ENCODE assay signal across 8 cellular contexts in the genomic region with DNA sequence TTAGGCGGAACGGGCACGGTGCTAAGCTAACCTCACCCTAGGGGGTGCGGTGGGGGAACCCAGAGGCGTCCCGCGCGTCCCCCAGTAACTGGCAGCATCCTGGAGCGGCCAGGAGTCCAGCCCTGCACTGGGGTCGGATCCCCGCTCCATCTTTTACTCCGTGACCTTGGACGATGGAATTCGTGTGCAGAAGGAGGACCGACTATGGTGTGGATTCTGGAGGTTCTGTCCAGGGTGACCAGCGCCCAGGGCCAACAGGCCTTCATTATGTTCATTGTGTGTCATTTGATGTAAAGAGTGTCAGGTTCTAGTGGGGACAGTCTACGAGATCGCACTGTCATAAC. TPM values are rescaled to one million over a fixed set of nuclear protein-coding genes. Genes with fewer than 3 reads are reported as not detected.
A peak's percentile ranks its signal among the peaks of the same experiment; 100 is the strongest.
DNase-seq lines count a peak whose midpoint lies in the region; ATAC-seq, FAIRE-seq and TF ChIP-seq lines count a peak whose summit lies in the region.

No MANE protein-coding gene starts in this region.

- intact Hi-C loops in CD8-positive, alpha-beta T cell (cut with DNase I, micrococcal nuclease) = loop anchor here (5.0 kb wide), 3 partner anchors 42 to 853 kb away; a partner anchor contains a TSS
- intact Hi-C loops in endothelial cell of umbilical vein (cut with micrococcal nuclease) = loop anchor here (5.0 kb wide), 1 partner anchor 42 kb away; no protein-coding TSS in a partner anchor

- no peak overlapping the region for H2BK120ac ChIP-seq in neuronal stem cell (ENCODE audit: low read depth, low read length)

- H3K36me3 ChIP-seq in CD8-positive, alpha-beta T cell (ENCODE audit: insufficient read depth, low read length) = peaks cover 11% of the 10 kb centered on the region
- peaks cover 39% of the 10 kb centered on the region for H3K36me3 ChIP-seq in NT2/D1 (ENCODE audit: insufficient read depth, insufficient read length, low read length)
- peaks cover 0 to 5% of the 10 kb centered on the region in 2 experiments for H3K36me3 ChIP-seq in endothelial cell of umbilical vein (ENCODE audit: control insufficient read depth in 2 of 2, extremely low read depth in 1 of 2, insufficient read depth in 2 of 2, low read length in 2 of 2)
- peaks cover 11 to 29% of the 10 kb centered on the region in 2 donors for H3K36me3 ChIP-seq in neuronal stem cell (replicated peaks in 1 of 2; ENCODE audit: control insufficient read depth in 2 of 2, insufficient read depth in 2 of 2, low read length in 2 of 2)

- POLR2A ChIA-PET in CD8-positive, alpha-beta T cell (lab: Charles Lee) = no interaction called here
- POLR2A ChIA-PET in endothelial cell of umbilical vein (lab: Charles Lee) = interaction anchor here (1.2 kb wide), 1 partner anchor 24 kb away, joined by 3 read pairs; no protein-coding TSS in a partner anchor

- peaks cover 66% of the 10 kb centered on the region for H3K4me1 ChIP-seq in CD8-positive, alpha-beta T cell (ENCODE audit: insufficient read depth, low read length)
- H3K4me1 ChIP-seq in NT2/D1 (ENCODE audit: insufficient read depth, insufficient read length) = peaks cover 26% of the 10 kb centered on the region
- H3K4me1 ChIP-seq in endothelial cell of umbilical vein (ENCODE audit: control insufficient read depth, extremely low read depth, insufficient read depth, low read length) = peaks cover 15% of the 10 kb centered on the region
- H3K4me1 ChIP-seq in neuronal stem cell (ENCODE audit: control insufficient read depth in 2 of 2, insufficient read depth in 1 of 2, low read depth in 1 of 2, low read length in 2 of 2) = peaks cover 16 to 17% of the 10 kb centered on the region in 2 donors

- peak overlapping the region; percentile 98 for H3K23ac ChIP-seq in neuronal stem cell (ENCODE audit: low read depth, low read length, poor library complexity)

- H3K27me3 ChIP-seq in CD8-positive, alpha-beta T cell (ENCODE audit: insufficient read depth, low read length) = no peaks in the 10 kb centered on the region
- no peaks in the 10 kb centered on the region for H3K27me3 ChIP-seq in NT2/D1 (ENCODE audit: insufficient read depth, insufficient read length)
- no peaks in the 10 kb centered on the region for H3K27me3 ChIP-seq in endothelial cell of umbilical vein (ENCODE audit: control insufficient read depth in 2 of 2, insufficient read depth in 2 of 2, low read length in 2 of 2)
- H3K27me3 ChIP-seq in neuronal stem cell (ENCODE audit: control insufficient read depth in 3 of 3, insufficient read depth in 3 of 3, low read depth in 1 of 3, low read length in 3 of 3) = no peaks in the 10 kb centered on the region

- TF ChIP-seq POLR2A in endothelial cell of umbilical vein (IDR thresholded peaks at IDR 0.05; ENCODE audit: low read depth, low read length) = no peak

- H3K4ac ChIP-seq in neuronal stem cell (ENCODE audit: low read length) = no peak overlapping the region

- H3K9ac ChIP-seq in NT2/D1 (ENCODE audit: insufficient read length, low read depth) = peak overlapping the region; percentile 100
- peak overlapping the region; percentile 76 for H3K9ac ChIP-seq in endothelial cell of umbilical vein (replicated peaks; ENCODE audit: extremely low read depth, insufficient read depth, low read length)
- H3K9ac ChIP-seq in neuronal stem cell (ENCODE audit: low read depth, low read length, poor library complexity) = peak overlapping the region; percentile 92

- H4K8ac ChIP-seq in neuronal stem cell (ENCODE audit: low read depth, low read length) = peak overlapping the region; percentile 29

- peak overlapping the region; percentile 91 for H3K27ac Mint-ChIP-seq in CD8-positive, alpha-beta T cell

- H3K4me3 Mint-ChIP-seq in CD8-positive, alpha-beta T cell = peak overlapping the region; percentile 97

- BruUV-seq in endothelial cell of umbilical vein (replicated peaks; lab: Mats Ljungman, UMichigan) = no TSS peak

- H3K18ac ChIP-seq in neuronal stem cell (ENCODE audit: low read length) = peak overlapping the region; percentile 97

- TF ChIP-seq CTCF in CD8-positive, alpha-beta T cell (IDR thresholded peaks at IDR 0.05) = no peak
- TF ChIP-seq CTCF in endothelial cell of umbilical vein (IDR thresholded peaks at IDR 0.05; ENCODE audit: extremely low read depth in 1 of 2, insufficient read depth in 1 of 2, low read depth in 1 of 2, low read length in 2 of 2) = no peak

- dilution Hi-C loops in endothelial cell of umbilical vein (cut with MboI; ENCODE audit: extremely low pct_ligation_motif_present, low sequenced_read_pairs) = no loop called here

- H3K4me3 ChIP-seq in CD8-positive, alpha-beta T cell (ENCODE audit: low read depth, low read length) = peak overlapping the region; percentile 93
- H3K4me3 ChIP-seq in NT2/D1 (ENCODE audit: insufficient read length, low read depth) (peak overlapping the region; percentile 99), endothelial cell of umbilical vein (replicated peaks in 1 of 3; ENCODE audit: insufficient read depth in 1 of 3, low read depth in 1 of 3, low read length in 3 of 3) (peak overlapping the region; percentile 68 to 94 (median 87)), neuronal stem cell (ENCODE audit: low read length in 2 of 2) (peak overlapping the region; percentile 96 to 98)

- no peak for FAIRE-seq in endothelial cell of umbilical vein (lab: Jason Lieb, UNC)

- WGBS in neuronal stem cell (ENCODE audit: extremely low coverage in 2 of 2, insufficient read length in 2 of 2, insufficient replicate concordance in 1 of 2), 2 donors = no CpG with 5 or more reads among the region's 18 CpGs

- peak overlapping the region; percentile 80 for H3K4me2 ChIP-seq in endothelial cell of umbilical vein (ENCODE audit: insufficient read depth, low read length)
- peak overlapping the region; percentile 83 for H3K4me2 ChIP-seq in neuronal stem cell (ENCODE audit: insufficient read depth, low read length, poor library complexity, severe bottlenecking)

- ATAC-seq in CD8-positive, alpha-beta T cell = no peak
- ATAC-seq in HG02763 (IDR thresholded peaks at IDR 0.05; ENCODE audit: unreplicated experiment) = no peak
- no peak for ATAC-seq in GM18502 (IDR thresholded peaks at IDR 0.05; ENCODE audit: poor library complexity, unreplicated experiment)

- peaks cover 64% of the 10 kb centered on the region for H3K4me1 Mint-ChIP-seq in CD8-positive, alpha-beta T cell (ENCODE audit: low read depth)

- DNase-seq in CD8-positive, alpha-beta T cell = no peak
- DNase-seq in NT2/D1 (ENCODE audit: low read depth, low spot score) (no peak), endothelial cell of umbilical vein (ENCODE audit: low read depth, low spot score) (no peak), neuronal stem cell (ENCODE audit: low spot score) (no peak), SW480 (ENCODE audit: low spot score) (no peak), NCI-H446 (lab: John Stamatoyannopoulos, UW) (no peak)

- peak overlapping the region; percentile 82 for H3K27ac ChIP-seq in CD8-positive, alpha-beta T cell (ENCODE audit: low read depth, low read length)
- H3K27ac ChIP-seq in endothelial cell of umbilical vein (ENCODE audit: insufficient read depth, low read depth, low read length) = peak overlapping the region; percentile 1
- H3K27ac ChIP-seq in neuronal stem cell (replicated peaks; ENCODE audit: low read length) = no peak overlapping the region

- H2AK5ac ChIP-seq in neuronal stem cell (ENCODE audit: low read depth, low read length) = peak overlapping the region; percentile 90

- H3K9me3 Mint-ChIP-seq in CD8-positive, alpha-beta T cell = no peaks in the 10 kb centered on the region

- peak overlapping the region; percentile 24 for H2BK15ac ChIP-seq in neuronal stem cell (ENCODE audit: low read length)

- H3K79me2 ChIP-seq in endothelial cell of umbilical vein (ENCODE audit: control insufficient read depth, insufficient read depth, low read length) = peaks cover 48% of the 10 kb centered on the region

- H3K9me3 ChIP-seq in CD8-positive, alpha-beta T cell (ENCODE audit: low read length) = no peaks in the 10 kb centered on the region
- H3K9me3 ChIP-seq in NT2/D1 (ENCODE audit: insufficient read depth, low read length) (no peaks in the 10 kb centered on the region), endothelial cell of umbilical vein (replicated peaks; ENCODE audit: control insufficient read depth, insufficient read depth, low read length) (no peaks in the 10 kb centered on the region), neuronal stem cell (replicated peaks in 1 of 2; ENCODE audit: control insufficient read depth in 2 of 2, insufficient read depth in 1 of 2, low read depth in 1 of 2, low read length in 2 of 2) (no peaks in the 10 kb centered on the region)

- H4K20me1 ChIP-seq in endothelial cell of umbilical vein (replicated peaks; ENCODE audit: control insufficient read depth, extremely low read depth, insufficient read depth, low read length) = no peaks in the 10 kb centered on the region

- peak overlapping the region; percentile 89 for H3K14ac ChIP-seq in neuronal stem cell (ENCODE audit: low read length)

- H2BK12ac ChIP-seq in neuronal stem cell (ENCODE audit: low read length) = peak overlapping the region; percentile 73

- peaks cover 36% of the 10 kb centered on the region for H3K36me3 Mint-ChIP-seq in CD8-positive, alpha-beta T cell

- CTCF ChIA-PET in CD8-positive, alpha-beta T cell (lab: Charles Lee) = interaction anchor here (1.4 kb wide), 1 partner anchor 40 kb away, joined by 3 read pairs; no protein-coding TSS in a partner anchor
- CTCF ChIA-PET in endothelial cell of umbilical vein (lab: Charles Lee) = no interaction called here

- H2AFZ ChIP-seq in endothelial cell of umbilical vein (ENCODE audit: low read depth, low read length) (peak overlapping the region; percentile 77), neuronal stem cell (ENCODE audit: low read length) (peak overlapping the region; percentile 86)

- peak overlapping the region; percentile 75 for H2BK5ac ChIP-seq in neuronal stem cell (ENCODE audit: low read length)

- no peak overlapping the region for H4K91ac ChIP-seq in neuronal stem cell (ENCODE audit: low read depth, low read length, poor library complexity)

- no peaks in the 10 kb centered on the region for H3K27me3 Mint-ChIP-seq in CD8-positive, alpha-beta T cell (ENCODE audit: low read depth)

- H3K79me1 ChIP-seq in neuronal stem cell (ENCODE audit: low read depth, low read length) = peaks cover 20% of the 10 kb centered on the region

- no peaks in the 10 kb centered on the region for H3K9me1 ChIP-seq in endothelial cell of umbilical vein (replicated peaks; ENCODE audit: control insufficient read depth, extremely low read depth, insufficient read depth, low read length)

RNA-seq across cellular contexts. Expression of a gene that starts 0.7 kb away (rescaled TPM):
- 100 to 1,000 TPM; 123 to 126 TPM for total RNA-seq in CD8-positive, alpha-beta T cell
- total RNA-seq in endothelial cell of umbilical vein = 59.8 and 62.7 TPM in 2 replicates
- 60.7 and 72.8 TPM in 2 replicates for polyA plus RNA-seq in endothelial cell of umbilical vein
- 15.3 and 22.6 TPM in 2 replicates for polyA plus RNA-seq in endothelial cell of umbilical vein (2011; cell fraction: cytosol; rRNA removed)
- 221 and 251 TPM in 2 replicates for polyA plus RNA-seq in endothelial cell of umbilical vein (2011; cell fraction: nucleus; rRNA removed)
- polyA plus RNA-seq in endothelial cell of umbilical vein (2012) = 37.3 and 49.5 TPM in 2 replicates
- polyA minus RNA-seq in endothelial cell of umbilical vein = 32.8 and 38.7 TPM in 2 replicates
- polyA minus RNA-seq in endothelial cell of umbilical vein (2011; cell fraction: cytosol; rRNA and poly(A)+ RNA removed) = 19.5 TPM
- polyA minus RNA-seq in endothelial cell of umbilical vein (2011; cell fraction: nucleus; rRNA and poly(A)+ RNA removed) = 22.4 and 51.8 TPM in 2 replicates
- 32.8 TPM for polyA plus RNA-seq in neuronal stem cell (2013, experiment 1 of 2)
- polyA plus RNA-seq in neuronal stem cell (2013, experiment 2 of 2) = 31.5 TPM

RNA-seq across cellular contexts. Expression of a gene that starts 0.7 kb away (rescaled TPM):
- total RNA-seq in CD8-positive, alpha-beta T cell = 100 to 1,000 TPM; 103 to 113 TPM
- total RNA-seq in endothelial cell of umbilical vein = 124 and 131 TPM in 2 replicates
- 673 and 777 TPM in 2 replicates for polyA plus RNA-seq in endothelial cell of umbilical vein
- 801 and 870 TPM in 2 replicates for polyA plus RNA-seq in endothelial cell of umbilical vein (2011; cell fraction: cytosol; rRNA removed)
- polyA plus RNA-seq in endothelial cell of umbilical vein (2011; cell fraction: nucleus; rRNA removed) = 195 and 232 TPM in 2 replicates
- polyA plus RNA-seq in endothelial cell of umbilical vein (2012) = 200 and 280 TPM in 2 replicates
- polyA minus RNA-seq in endothelial cell of umbilical vein = 49.3 and 58.7 TPM in 2 replicates
- polyA minus RNA-seq in endothelial cell of umbilical vein (2011; cell fraction: cytosol; rRNA and poly(A)+ RNA removed) = 47.5 TPM
- 17.0 and 26.4 TPM in 2 replicates for polyA minus RNA-seq in endothelial cell of umbilical vein (2011; cell fraction: nucleus; rRNA and poly(A)+ RNA removed)
- 368 TPM for polyA plus RNA-seq in neuronal stem cell (2013, experiment 1 of 2)
- 371 TPM for polyA plus RNA-seq in neuronal stem cell (2013, experiment 2 of 2)

RNA-seq across cellular contexts. Expression of a gene that starts 21.2 kb away (rescaled TPM):
- under 1 TPM; 0.33 to 0.46 TPM for total RNA-seq in CD8-positive, alpha-beta T cell
- not detected in 2 replicates for total RNA-seq in endothelial cell of umbilical vein
- polyA plus RNA-seq in endothelial cell of umbilical vein = not detected in 2 replicates
- not detected in 2 replicates for polyA plus RNA-seq in endothelial cell of umbilical vein (2011; cell fraction: cytosol; rRNA removed)
- not detected in 2 replicates for polyA plus RNA-seq in endothelial cell of umbilical vein (2011; cell fraction: nucleus; rRNA removed)
- polyA plus RNA-seq in endothelial cell of umbilical vein (2012) = not detected in 2 replicates
- not detected in 2 replicates for polyA minus RNA-seq in endothelial cell of umbilical vein
- polyA minus RNA-seq in endothelial cell of umbilical vein (2011; cell fraction: cytosol; rRNA and poly(A)+ RNA removed) = not detected
- polyA minus RNA-seq in endothelial cell of umbilical vein (2011; cell fraction: nucleus; rRNA and poly(A)+ RNA removed) = not detected in 2 replicates
- polyA plus RNA-seq in neuronal stem cell (2013, experiment 1 of 2) = 0.99 TPM
- 1.1 TPM for polyA plus RNA-seq in neuronal stem cell (2013, experiment 2 of 2)

RNA-seq across cellular contexts. Expression of a gene that starts 30.9 kb away (rescaled TPM):
- not detected for total RNA-seq in CD8-positive, alpha-beta T cell
- not detected in 2 replicates for total RNA-seq in endothelial cell of umbilical vein
- not detected in 2 replicates for polyA plus RNA-seq in endothelial cell of umbilical vein
- not detected in 2 replicates for polyA plus RNA-seq in endothelial cell of umbilical vein (2011; cell fraction: cytosol; rRNA removed)
- not detected in 2 replicates for polyA plus RNA-seq in endothelial cell of umbilical vein (2011; cell fraction: nucleus; rRNA removed)
- polyA plus RNA-seq in endothelial cell of umbilical vein (2012) = 0.08 TPM in 2 replicates
- polyA minus RNA-seq in endothelial cell of umbilical vein = not detected in 2 replicates
- polyA minus RNA-seq in endothelial cell of umbilical vein (2011; cell fraction: cytosol; rRNA and poly(A)+ RNA removed) = not detected
- polyA minus RNA-seq in endothelial cell of umbilical vein (2011; cell fraction: nucleus; rRNA and poly(A)+ RNA removed) = not detected in 2 replicates
- polyA plus RNA-seq in neuronal stem cell (2013, experiment 1 of 2) = 0.04 TPM
- 0.03 TPM for polyA plus RNA-seq in neuronal stem cell (2013, experiment 2 of 2)

RNA-seq across cellular contexts. Expression of a gene that starts 47.2 kb away (rescaled TPM):
- total RNA-seq in CD8-positive, alpha-beta T cell = not detected
- total RNA-seq in endothelial cell of umbilical vein = not detected in 2 replicates
- 0.03 TPM in 1 of 2 replicates, not detected in the other for polyA plus RNA-seq in endothelial cell of umbilical vein
- not detected in 2 replicates for polyA plus RNA-seq in endothelial cell of umbilical vein (2011; cell fraction: cytosol; rRNA removed)
- not detected in 2 replicates for polyA plus RNA-seq in endothelial cell of umbilical vein (2011; cell fraction: nucleus; rRNA removed)
- polyA plus RNA-seq in endothelial cell of umbilical vein (2012) = not detected in 2 replicates
- polyA minus RNA-seq in endothelial cell of umbilical vein = not detected in 2 replicates
- polyA minus RNA-seq in endothelial cell of umbilical vein (2011; cell fraction: cytosol; rRNA and poly(A)+ RNA removed) = not detected
- not detected in 2 replicates for polyA minus RNA-seq in endothelial cell of umbilical vein (2011; cell fraction: nucleus; rRNA and poly(A)+ RNA removed)
- polyA plus RNA-seq in neuronal stem cell (2013, experiment 1 of 2) = not detected
- polyA plus RNA-seq in neuronal stem cell (2013, experiment 2 of 2) = not detected
